Comparison of ENCODE assay signal across 12 cellular contexts in genomic region chr19:11179716-11180297, GRCh38. TPM values are rescaled to one million over a fixed set of nuclear protein-coding genes. Genes with fewer than 3 reads are reported as not detected.
DNase-seq lines count a peak whose midpoint lies in the region; ATAC-seq and TF ChIP-seq lines count a peak whose summit lies in the region.
"Had no signal": no experiment of that assay in that cellular context is flagged by ENCODE, and none has a peak within 500 bp of the region (broad histone marks: within the 10 kb centered on the region; RNA-seq: fewer than 3 reads in every experiment).

No MANE protein-coding gene starts in this region.

- intact Hi-C loops in natural killer cell (cut with micrococcal nuclease): no loop called here
- intact Hi-C loops in vagina (cut with DNase I): no loop called here

- H2BK15ac ChIP-seq in mesenchymal stem cell (ENCODE audit: low read depth, poor library complexity, severe bottlenecking): no peak overlapping the region

- POLR2A ChIA-PET in WTC11 (lab: Charles Lee): no interaction called here

- H3K36me3 ChIP-seq in mesenchymal stem cell (ENCODE audit: control insufficient read depth in 1 of 2, insufficient read depth in 2 of 2, low read depth in 1 of 2, low read length in 2 of 2) (peaks cover 59 to 83% of the 10 kb centered on the region in 2 experiments), vagina (peaks cover 3 to 46% of the 10 kb centered on the region in 2 donors)

- H3K9me3 ChIP-seq in mesenchymal stem cell (ENCODE audit: control insufficient read depth, low read length) (peaks cover 3% of the 10 kb centered on the region), vagina (no peaks in the 10 kb centered on the region)
- H3K9me3 ChIP-seq: psoas muscle had no signal

- no peak overlapping the region for H2AK5ac ChIP-seq in mesenchymal stem cell (ENCODE audit: low read length, severe bottlenecking)

- DNase-seq in natural killer cell treated with Interleukin-12 subunit alpha and Interleukin-12 subunit beta and Interleukin-15 and Interleukin-18, amount 100 ng/mL, for 72 hours (ENCODE audit: low spot score): no peak
- DNase-seq in natural killer cell: no peak
- no peak for DNase-seq in WTC11 (ENCODE audit: low spot score)
- DNase-seq in mesenchymal stem cell: no peak
- no peak for DNase-seq in vagina (ENCODE audit: extremely low spot score in 2 of 2)
- DNase-seq in islet precursor cell: no peak
- no peak for DNase-seq in foreskin keratinocyte
- no peak for DNase-seq in SW480 (ENCODE audit: low spot score)
- DNase-seq: activated T-cell treated with anti-CD3 and anti-CD28 coated beads for 4 hours, HCEC 1CT, psoas muscle had no signal

- peak overlapping the region; percentile 34 for H3K4me3 Mint-ChIP-seq in natural killer cell treated with Interleukin-12 subunit alpha and Interleukin-12 subunit beta and Interleukin-15 and Interleukin-18, amount 100 ng/mL, for 72 hours
- H3K4me3 Mint-ChIP-seq in natural killer cell (no peak overlapping the region), WTC11 (no peak overlapping the region)

- H3K14ac ChIP-seq in mesenchymal stem cell (ENCODE audit: low read length in 2 of 2): no peak overlapping the region

- H3K4me2 ChIP-seq in mesenchymal stem cell (ENCODE audit: low read length, poor library complexity, severe bottlenecking): no peak overlapping the region

- no peaks in the 10 kb centered on the region for H3K27me3 ChIP-seq in mesenchymal stem cell (ENCODE audit: control insufficient read depth in 1 of 2, insufficient read depth in 1 of 2, low read length in 2 of 2)
- no peaks in the 10 kb centered on the region for H3K27me3 ChIP-seq in vagina
- H3K27me3 ChIP-seq in foreskin keratinocyte: no peaks in the 10 kb centered on the region

- H3K79me1 ChIP-seq in mesenchymal stem cell (replicated peaks; ENCODE audit: low read length, poor library complexity, severe bottlenecking): peaks cover 17% of the 10 kb centered on the region

- peaks cover 6 to 16% of the 10 kb centered on the region in 2 donors for H3K4me1 Mint-ChIP-seq in natural killer cell treated with Interleukin-12 subunit alpha and Interleukin-12 subunit beta and Interleukin-15 and Interleukin-18, amount 100 ng/mL, for 72 hours (ENCODE audit: low read depth in 2 of 2)
- H3K4me1 Mint-ChIP-seq in natural killer cell (no peaks in the 10 kb centered on the region), WTC11 (peaks cover 9% of the 10 kb centered on the region)

- H2AFZ ChIP-seq in mesenchymal stem cell (ENCODE audit: low read depth, low read length): no peak overlapping the region

- TF ChIP-seq POLR2A in vagina (IDR thresholded peaks at IDR 0.05): no peak

- no peaks in the 10 kb centered on the region for H3K9me3 Mint-ChIP-seq in natural killer cell treated with Interleukin-12 subunit alpha and Interleukin-12 subunit beta and Interleukin-15 and Interleukin-18, amount 100 ng/mL, for 72 hours
- H3K9me3 Mint-ChIP-seq in natural killer cell: no peaks in the 10 kb centered on the region
- H3K9me3 Mint-ChIP-seq in WTC11: peaks cover 5% of the 10 kb centered on the region; the same call in 1 of the 2 replicates

- H3K4me1 ChIP-seq in mesenchymal stem cell (ENCODE audit: control insufficient read depth, insufficient read depth, low read depth, low read length): peaks cover 19% of the 10 kb centered on the region
- H3K4me1 ChIP-seq in vagina: peaks cover 44% of the 10 kb centered on the region
- no peaks in the 10 kb centered on the region for H3K4me1 ChIP-seq in foreskin keratinocyte

- no peaks in the 10 kb centered on the region for H3K36me3 Mint-ChIP-seq in natural killer cell treated with Interleukin-12 subunit alpha and Interleukin-12 subunit beta and Interleukin-15 and Interleukin-18, amount 100 ng/mL, for 72 hours
- H3K36me3 Mint-ChIP-seq in natural killer cell (no peaks in the 10 kb centered on the region), WTC11 (peaks cover 11% of the 10 kb centered on the region)

- CTCF ChIA-PET in WTC11 (lab: Charles Lee): no interaction called here

- peak overlapping the region in 1 of 2 donors; percentile 6 for H3K27ac Mint-ChIP-seq in natural killer cell treated with Interleukin-12 subunit alpha and Interleukin-12 subunit beta and Interleukin-15 and Interleukin-18, amount 100 ng/mL, for 72 hours
- no peak overlapping the region for H3K27ac Mint-ChIP-seq in natural killer cell
- H3K27ac Mint-ChIP-seq in WTC11: peak overlapping the region; percentile 77; the same call in 1 of the 2 replicates

- no peak overlapping the region for H3K18ac ChIP-seq in mesenchymal stem cell (ENCODE audit: low read depth in 1 of 2, low read length in 2 of 2)

- no peak overlapping the region for H3K4ac ChIP-seq in mesenchymal stem cell (ENCODE audit: low read depth in 1 of 2, low read length in 2 of 2)

- H4K8ac ChIP-seq in mesenchymal stem cell (ENCODE audit: low read length): no peak overlapping the region

- H3K4me3 ChIP-seq in mesenchymal stem cell (ENCODE audit: insufficient read depth in 1 of 2, low read depth in 1 of 2, low read length in 2 of 2) (no peak overlapping the region), vagina (no peak overlapping the region)
- H3K4me3 ChIP-seq: psoas muscle had no signal

- H3K27me3 Mint-ChIP-seq in natural killer cell treated with Interleukin-12 subunit alpha and Interleukin-12 subunit beta and Interleukin-15 and Interleukin-18, amount 100 ng/mL, for 72 hours: no peaks in the 10 kb centered on the region
- H3K27me3 Mint-ChIP-seq in natural killer cell (ENCODE audit: low read depth in 2 of 2): no peaks in the 10 kb centered on the region
- no peaks in the 10 kb centered on the region for H3K27me3 Mint-ChIP-seq in WTC11 (ENCODE audit: low read depth)

- H3K23ac ChIP-seq in mesenchymal stem cell (ENCODE audit: low read length in 2 of 2): no peak overlapping the region

- H2BK120ac ChIP-seq in mesenchymal stem cell (ENCODE audit: low read depth, low read length): no peak overlapping the region

- peak overlapping the region; percentile 59 for H3K9ac ChIP-seq in mesenchymal stem cell (ENCODE audit: low read length)

- H2BK12ac ChIP-seq in mesenchymal stem cell (ENCODE audit: low read length in 2 of 2): no peak overlapping the region

- TF ChIP-seq CTCF in natural killer cell (IDR thresholded peaks at IDR 0.05): no peak
- no peak for TF ChIP-seq CTCF in WTC11 (IDR thresholded peaks at IDR 0.05)
- TF ChIP-seq CTCF in vagina (IDR thresholded peaks at IDR 0.05): no peak
- no peak for TF ChIP-seq CTCF in foreskin keratinocyte (conservative IDR thresholded peaks at IDR 0.05)

- no peak overlapping the region for H2BK5ac ChIP-seq in mesenchymal stem cell (ENCODE audit: low read depth, low read length, poor library complexity, severe bottlenecking)

- WGBS in mesenchymal stem cell: 93% methylated on average over 11 of the region's 11 CpGs

- H4K91ac ChIP-seq in mesenchymal stem cell (ENCODE audit: low read length): no peak overlapping the region

- no peak overlapping the region for H3K27ac ChIP-seq in mesenchymal stem cell (ENCODE audit: low read length, poor library complexity, severe bottlenecking)
- peak overlapping the region; percentile 80 for H3K27ac ChIP-seq in vagina
- H3K27ac ChIP-seq in foreskin keratinocyte: no peak overlapping the region

- ATAC-seq in natural killer cell treated with Interleukin-12 subunit alpha and Interleukin-12 subunit beta and Interleukin-15 and Interleukin-18, amount 100 ng/mL, for 72 hours: peak; percentile 78 to 82
- no peak for ATAC-seq in natural killer cell
- no peak for ATAC-seq in WTC11
- no peak for ATAC-seq in foreskin keratinocyte

TF ChIP-seq in WTC11, 78 proteins besides CTCF, POLR2A, EP300 and RAD21 (continues in another document):
- TF ChIP-seq ZNF263 (CRISPR knock-in tag; IDR thresholded peaks at IDR 0.05; ENCODE audit: low read depth) (no peak), NR3C1 (CRISPR knock-in tag; conservative IDR thresholded peaks at IDR 0.05; ENCODE audit: low read depth) (no peak), GRHL2 (CRISPR knock-in tag; IDR thresholded peaks at IDR 0.05; ENCODE audit: insufficient replicate concordance, severe bottlenecking) (no peak), TEAD1 (CRISPR knock-in tag; IDR thresholded peaks at IDR 0.05) (no peak), RELA (CRISPR knock-in tag; IDR thresholded peaks at IDR 0.05; ENCODE audit: borderline replicate concordance) (no peak), CREM (CRISPR knock-in tag; IDR thresholded peaks at IDR 0.05) (no peak), TCF7 (CRISPR knock-in tag; IDR thresholded peaks at IDR 0.05; ENCODE audit: low read depth) (no peak), ZBTB21 (CRISPR knock-in tag; IDR thresholded peaks at IDR 0.05; ENCODE audit: borderline replicate concordance) (no peak), E2F5 (CRISPR knock-in tag; IDR thresholded peaks at IDR 0.05) (no peak)

RNA-seq across cellular contexts. Expression of gene KANK2, which starts 17.5 kb away (rescaled TPM):
- total RNA-seq in natural killer cell treated with Interleukin-12 subunit alpha and Interleukin-12 subunit beta and Interleukin-15 and Interleukin-18, amount 100 ng/mL, for 72 hours: 1 to 10 TPM; 3.9 to 5.2 TPM
- total RNA-seq in natural killer cell: 1 to 10 TPM in 1 of 3 donors, under 1 TPM in 2; 0.82 to 1.3 (median 0.85) TPM
- total RNA-seq in WTC11 (2021): 31.8 to 35.1 TPM (median 33.2 TPM) in 3 replicates
- polyA plus RNA-seq in mesenchymal stem cell (2013, experiment 1 of 2): 197 TPM
- polyA plus RNA-seq in mesenchymal stem cell (2013, experiment 2 of 2): 192 TPM
- total RNA-seq in vagina: 486 TPM
- 12.3 and 14.5 TPM in 2 replicates for total RNA-seq in foreskin keratinocyte
- polyA plus RNA-seq in foreskin keratinocyte: 5.0 and 6.1 TPM in 2 replicates

RNA-seq across cellular contexts. Expression of gene SPC24, which starts 24.2 kb away (rescaled TPM):
- 10 to 100 TPM; 26.6 to 48.3 TPM for total RNA-seq in natural killer cell treated with Interleukin-12 subunit alpha and Interleukin-12 subunit beta and Interleukin-15 and Interleukin-18, amount 100 ng/mL, for 72 hours
- total RNA-seq in natural killer cell (1 to 10 TPM; 1.7 to 6.1 (median 4.1) TPM), WTC11 (2021) (52.0 to 62.2 TPM (median 58.3 TPM) in 3 replicates), vagina (2.7 TPM), foreskin keratinocyte (29.4 and 43.8 TPM in 2 replicates)
- 3.2 TPM for polyA plus RNA-seq in mesenchymal stem cell (2013, experiment 1 of 2)
- polyA plus RNA-seq in mesenchymal stem cell (2013, experiment 2 of 2): 3.0 TPM
- 23.0 and 27.9 TPM in 2 replicates for polyA plus RNA-seq in foreskin keratinocyte

RNA-seq across cellular contexts. Expression of gene ANGPTL8, which starts 59.6 kb away (rescaled TPM):
- not detected for total RNA-seq in natural killer cell treated with Interleukin-12 subunit alpha and Interleukin-12 subunit beta and Interleukin-15 and Interleukin-18, amount 100 ng/mL, for 72 hours
- total RNA-seq in natural killer cell: not detected
- 0.30 TPM in 1 of 3 replicates, not detected in the others for total RNA-seq in WTC11 (2021)
- 0.18 TPM for polyA plus RNA-seq in mesenchymal stem cell (2013, experiment 1 of 2)
- polyA plus RNA-seq in mesenchymal stem cell (2013, experiment 2 of 2): not detected
- not detected for total RNA-seq in vagina
- total RNA-seq in foreskin keratinocyte: not detected in 2 replicates
- polyA plus RNA-seq in foreskin keratinocyte: not detected in 2 replicates
- total RNA-seq: SK-MEL-5 had no signal

Comparison
In these comparisons a context has a peak if more than half of its experiments do, and no peak if none do; other contexts are left out.
1. ATAC-seq: peak in natural killer cell treated with Interleukin-12 subunit alpha and Interleukin-12 subunit beta and Interleukin-15 and Interleukin-18, amount 100 ng/mL, for 72 hours (2 of 2); none in natural killer cell (0 of 3), WTC11 (single experiment) and foreskin keratinocyte (single experiment).
2. RNA of gene KANK2, which starts 17.5 kb away (total RNA-seq): 486 TPM in vagina (single experiment); 31.8 to 35.1 TPM in WTC11, 12.3 to 14.5 TPM in foreskin keratinocyte, 3.9 to 5.2 TPM in natural killer cell treated with Interleukin-12 subunit alpha and Interleukin-12 subunit beta and Interleukin-15 and Interleukin-18, amount 100 ng/mL, for 72 hours and 0.82 to 1.3 TPM in natural killer cell; every median in the first group is over 10 times any median in the second.